Comparison of ENCODE assay signal across 8 cellular contexts in the genomic region with DNA sequence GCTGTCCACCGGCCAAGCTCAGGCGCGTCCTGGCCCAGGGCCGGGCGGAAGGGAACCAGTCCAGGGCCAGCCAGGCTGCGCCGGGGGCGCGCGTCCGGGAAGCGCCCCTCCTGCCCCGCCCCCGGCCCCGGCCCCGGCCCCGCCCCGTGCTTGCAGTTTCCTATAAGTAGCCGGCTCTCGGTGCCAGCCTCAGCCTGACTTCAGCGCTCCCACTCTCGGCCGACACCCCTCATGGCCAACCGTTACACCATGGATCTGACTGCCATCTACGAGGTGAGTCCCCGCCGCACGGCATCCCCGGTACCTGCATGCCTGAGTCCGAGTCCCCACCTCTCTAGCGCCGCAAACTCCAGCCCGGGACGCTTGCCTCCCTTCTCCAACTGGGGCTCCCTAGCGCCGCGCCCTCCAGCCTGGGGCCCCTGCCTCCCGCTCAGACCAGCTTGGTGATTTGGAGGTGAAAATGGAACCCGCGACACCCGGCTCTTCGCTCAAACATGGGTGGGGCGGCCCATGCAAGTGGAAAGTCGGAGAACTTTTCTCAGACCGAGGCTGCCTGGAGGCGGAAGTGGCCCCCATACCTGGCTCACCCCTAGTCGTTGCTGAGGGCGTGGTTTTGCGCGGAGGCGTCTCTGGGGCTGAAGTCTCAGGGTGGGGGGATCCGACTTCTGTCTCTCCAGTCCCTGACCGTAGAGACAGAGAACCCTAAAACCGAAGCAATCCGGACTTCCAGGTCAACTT.
A peak's percentile ranks its signal among the peaks of the same experiment; 100 is the strongest.
DNase-seq lines count a peak whose midpoint lies in the region; ATAC-seq and TF ChIP-seq lines count a peak whose summit lies in the region.

ZFP36 (plus strand) TSS at position 192 of the 738 bp plus-strand sequence; CDS start at position 250, 58 bp downstream.

- no peak for TF ChIP-seq CTCF in C4-2B (conservative IDR thresholded peaks at IDR 0.05)

- peak within 1 kb of the TSS; percentile 85 for H3K27ac ChIP-seq in C4-2B

- DNase-seq in NCI-H226 (peak; percentile 48), cerebellar cortex (ENCODE audit: low spot score) (peak; percentile 74), kidney tubule cell (ENCODE audit: low spot score) (peak; percentile 89)
- peak; percentile 94 for DNase-seq in activated CD4-positive, alpha-beta T cell treated with anti-CD3 and anti-CD28 coated beads for 1 hour
- DNase-seq in stimulated activated CD4-positive, alpha-beta T cell treated with anti-CD3 and anti-CD28 coated beads, Interleukin-1b, Interleukin-23, amount 100 ng/mL, for 24 hours (ENCODE audit: low read depth in 4 of 4, low spot score in 1 of 4), result peak in 3 of 4 experiments; percentile 79 to 84 (median 82)

- peak; percentile 11 for ATAC-seq in GM21737 (IDR thresholded peaks at IDR 0.05; ENCODE audit: unreplicated experiment)
- no peak for ATAC-seq in GM21390 (IDR thresholded peaks at IDR 0.05; ENCODE audit: unreplicated experiment)
